ENCODE assay signal across 1 cellular context in the genomic region with DNA sequence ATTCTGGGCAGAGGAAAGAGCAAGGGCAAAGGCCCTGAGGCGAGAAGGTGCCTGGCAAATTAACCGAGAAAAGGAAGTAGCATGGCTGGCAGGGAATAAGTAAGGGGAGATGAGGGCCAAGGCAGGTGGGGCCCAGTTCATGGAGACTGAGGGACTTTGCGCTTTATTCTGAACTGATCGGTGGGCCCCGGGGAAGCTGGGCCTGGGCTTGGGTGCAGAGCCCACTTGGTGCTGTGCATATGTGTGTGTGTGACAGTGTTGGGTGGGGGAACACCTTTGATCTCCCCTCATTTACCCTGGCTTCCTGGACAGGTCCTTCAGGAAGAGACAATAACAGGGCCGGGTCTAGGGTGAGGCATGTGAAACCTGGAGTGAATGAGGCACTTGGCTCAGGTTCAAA.
TF ChIP-seq lines count a peak whose summit lies in the region.

No MANE protein-coding gene starts in this region.

TF ChIP-seq in HepG2, 621 proteins besides CTCF, POLR2A, EP300 and RAD21:
- TF ChIP-seq FIP1L1 (IDR thresholded peaks at IDR 0.05; ENCODE audit: borderline replicate concordance, insufficient read depth, low read depth, low read length) = no peak
- no peak for TF ChIP-seq HBP1 (CRISPR knock-in tag; IDR thresholded peaks at IDR 0.05; ENCODE audit: low read depth)
- no peak for TF ChIP-seq ELF3 (CRISPR knock-in tag; IDR thresholded peaks at IDR 0.05)
- TF ChIP-seq ZHX1 (CRISPR knock-in tag; IDR thresholded peaks at IDR 0.05; ENCODE audit: low read depth) = no peak
- TF ChIP-seq PRPF4 (IDR thresholded peaks at IDR 0.05; ENCODE audit: low read depth, low read length, poor library complexity, severe bottlenecking) = no peak
- no peak for TF ChIP-seq PCBP2 (optimal IDR thresholded peaks at IDR 0.05; ENCODE audit: low read depth, low read length, poor library complexity, severe bottlenecking)
- no peak for TF ChIP-seq SIX1 (CRISPR knock-in tag; IDR thresholded peaks at IDR 0.05; ENCODE audit: borderline replicate concordance)
- TF ChIP-seq ZNF543 (CRISPR knock-in tag; IDR thresholded peaks at IDR 0.05) = no peak
- TF ChIP-seq ZBTB7B (CRISPR knock-in tag; IDR thresholded peaks at IDR 0.05) = no peak
- no peak for TF ChIP-seq SP2 (CRISPR knock-in tag; IDR thresholded peaks at IDR 0.05)
- TF ChIP-seq, protein P1, sequence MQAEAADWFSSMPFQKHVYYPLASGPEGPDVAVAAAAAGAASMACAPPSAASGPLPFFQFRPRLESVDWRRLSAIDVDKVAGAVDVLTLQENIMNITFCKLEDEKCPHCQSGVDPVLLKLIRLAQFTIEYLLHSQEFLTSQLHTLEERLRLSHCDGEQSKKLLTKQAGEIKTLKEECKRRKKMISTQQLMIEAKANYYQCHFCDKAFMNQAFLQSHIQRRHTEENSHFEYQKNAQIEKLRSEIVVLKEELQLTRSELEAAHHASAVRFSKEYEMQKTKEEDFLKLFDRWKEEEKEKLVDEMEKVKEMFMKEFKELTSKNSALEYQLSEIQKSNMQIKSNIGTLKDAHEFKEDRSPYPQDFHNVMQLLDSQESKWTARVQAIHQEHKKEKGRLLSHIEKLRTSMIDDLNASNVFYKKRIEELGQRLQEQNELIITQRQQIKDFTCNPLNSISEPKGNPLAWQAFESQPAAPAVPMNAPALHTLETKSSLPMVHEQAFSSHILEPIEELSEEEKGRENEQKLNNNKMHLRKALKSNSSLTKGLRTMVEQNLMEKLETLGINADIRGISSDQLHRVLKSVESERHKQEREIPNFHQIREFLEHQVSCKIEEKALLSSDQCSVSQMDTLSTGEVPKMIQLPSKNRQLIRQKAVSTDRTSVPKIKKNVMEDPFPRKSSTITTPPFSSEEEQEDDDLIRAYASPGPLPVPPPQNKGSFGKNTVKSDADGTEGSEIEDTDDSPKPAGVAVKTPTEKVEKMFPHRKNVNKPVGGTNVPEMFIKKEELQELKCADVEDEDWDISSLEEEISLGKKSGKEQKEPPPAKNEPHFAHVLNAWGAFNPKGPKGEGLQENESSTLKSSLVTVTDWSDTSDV (CRISPR knock-in tag; IDR thresholded peaks at IDR 0.05) = no peak
- no peak for TF ChIP-seq FOXJ3 (CRISPR knock-in tag; IDR thresholded peaks at IDR 0.05; ENCODE audit: borderline replicate concordance)
- no peak for TF ChIP-seq FOXP1 (IDR thresholded peaks at IDR 0.05)
- TF ChIP-seq FOXP1 (CRISPR knock-in tag; IDR thresholded peaks at IDR 0.05) = no peak
- no peak for TF ChIP-seq IRX3 (CRISPR knock-in tag; IDR thresholded peaks at IDR 0.05; ENCODE audit: borderline replicate concordance, low read depth)
- TF ChIP-seq TEAD3 (CRISPR knock-in tag; optimal IDR thresholded peaks at IDR 0.05; ENCODE audit: borderline replicate concordance) = no peak
